In the genomic region with DNA sequence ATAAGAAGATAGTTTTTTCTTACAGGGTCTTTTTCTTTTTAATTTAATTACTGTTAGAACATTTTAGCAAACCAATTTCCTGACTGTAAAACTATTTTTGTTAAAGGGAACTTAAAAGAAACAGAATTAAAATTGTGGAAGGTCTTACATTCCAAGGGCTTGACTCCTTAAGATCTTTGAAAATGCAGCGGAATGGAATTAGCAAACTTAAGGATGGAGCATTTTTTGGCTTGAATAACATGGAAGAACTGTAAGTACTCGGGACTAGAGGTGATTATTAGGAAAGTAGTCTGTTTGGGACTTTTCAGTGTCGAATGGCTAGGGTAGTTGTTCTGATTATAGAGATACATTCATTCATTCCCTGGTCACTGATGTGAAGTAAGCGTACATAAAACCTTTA, we compare ENCODE assay signal across 8 cellular contexts.
"Had no signal": no experiment of that assay in that cellular context is flagged by ENCODE, and none has a peak within 500 bp of the region (broad histone marks: within the 10 kb centered on the region; RNA-seq: fewer than 3 reads in every experiment).

No MANE protein-coding gene starts in this region.

- H3K4me2 ChIP-seq: GM23338 had no signal

- H3K4me3 ChIP-seq: GM23338, K562 had no signal

- DNase-seq: H9, HCEC 1CT had no signal

- H2AFZ ChIP-seq: GM23338 had no signal

- H3K4me1 Mint-ChIP-seq: GM23338, H9 had no signal

- ATAC-seq: GM23338, HepG2, K562 had no signal

- FAIRE-seq: H1, H54, HepG2, K562 had no signal

- H3K27ac ChIP-seq: HL-60 had no signal

- H3K9me3 Mint-ChIP-seq: GM23338, H9 had no signal

- H3K27ac Mint-ChIP-seq: GM23338, H9 had no signal

- H3K4me3 Mint-ChIP-seq: GM23338, H9 had no signal
